Comparison of ENCODE assay signal across 21 cellular contexts in genomic region chr5:116542619-116543018, GRCh38. TPM values are rescaled to one million over a fixed set of nuclear protein-coding genes. Genes with fewer than 3 reads are reported as not detected.
"Had no signal": no experiment of that assay in that cellular context is flagged by ENCODE, and none has a peak within 500 bp of the region (broad histone marks: within the 10 kb centered on the region; RNA-seq: fewer than 3 reads in every experiment).

No MANE protein-coding gene starts in this region.

- ATAC-seq: activated CD4-positive, alpha-beta T cell treated with anti-CD3 and anti-CD28 coated beads for 36 hours; naive thymus-derived CD4-positive, alpha-beta T cell; T-cell had no signal

- DNase-seq: activated CD4-positive, alpha-beta memory T cell treated with anti-CD3 and anti-CD28 coated beads for 36 hours; activated CD4-positive, alpha-beta T cell treated with anti-CD3 and anti-CD28 coated beads for 36 hours; activated gamma-delta T cell; activated T-cell treated with anti-CD3 and anti-CD28 coated beads, Interleukin-2, amount 50 U/mL, for 48 hours; anterior cingulate cortex; effector memory CD4-positive, alpha-beta T cell; head of caudate nucleus; immature natural killer cell; naive thymus-derived CD4-positive, alpha-beta T cell; pancreas; stimulated activated CD4-positive, alpha-beta T cell treated with anti-CD3 and anti-CD28 coated beads, Interleukin-12 subunit alpha, Interleukin-12 subunit beta, amount 100 ng/mL, for 4 hours; stimulated activated CD4-positive, alpha-beta T cell treated with anti-CD3 and anti-CD28 coated beads, Interleukin-2, amount 100 ng/mL, for 24 hours; T-cell; T-helper 9 cell; thyroid gland; uterus; WERI-Rb-1 had no signal

- H3K9me3 ChIP-seq: pancreas, thyroid gland, uterus had no signal

- H3K4me3 ChIP-seq: lung, pancreas, thyroid gland, uterus had no signal

- H3K36me3 ChIP-seq: pancreas, thyroid gland, uterus, WERI-Rb-1 had no signal

- H3K36me3 Mint-ChIP-seq: T-cell had no signal

- H3K27me3 ChIP-seq: foreskin keratinocyte, pancreas, thyroid gland, uterus had no signal

- H3K27me3 Mint-ChIP-seq: activated CD4-positive, alpha-beta memory T cell treated with anti-CD3 and anti-CD28 coated beads for 36 hours; activated CD4-positive, alpha-beta T cell treated with anti-CD3 and anti-CD28 coated beads for 36 hours; activated naive CD8-positive, alpha-beta T cell; dendritic cell treated with granulocyte-macrophage colony-stimulating factor and Interleukin-4, amounts not matched to agents 40 ng/mL and 50 ng/mL, for 4 days had no signal

- H3K4me3 Mint-ChIP-seq: activated CD4-positive, alpha-beta memory T cell treated with anti-CD3 and anti-CD28 coated beads for 36 hours; activated CD4-positive, alpha-beta T cell treated with anti-CD3 and anti-CD28 coated beads for 36 hours; activated naive CD8-positive, alpha-beta T cell; dendritic cell treated with granulocyte-macrophage colony-stimulating factor and Interleukin-4, amounts not matched to agents 40 ng/mL and 50 ng/mL, for 4 days; immature natural killer cell; naive thymus-derived CD4-positive, alpha-beta T cell; T-cell had no signal

- H3K4me1 Mint-ChIP-seq: activated CD4-positive, alpha-beta T cell treated with anti-CD3 and anti-CD28 coated beads for 36 hours; immature natural killer cell; naive thymus-derived CD4-positive, alpha-beta T cell; T-cell had no signal

- H3K4me1 ChIP-seq: thyroid gland, uterus had no signal

- H3K27ac Mint-ChIP-seq: activated CD4-positive, alpha-beta memory T cell treated with anti-CD3 and anti-CD28 coated beads for 36 hours; activated CD4-positive, alpha-beta T cell treated with anti-CD3 and anti-CD28 coated beads for 36 hours; activated naive CD8-positive, alpha-beta T cell; dendritic cell treated with granulocyte-macrophage colony-stimulating factor and Interleukin-4, amounts not matched to agents 40 ng/mL and 50 ng/mL, for 4 days; immature natural killer cell; naive thymus-derived CD4-positive, alpha-beta T cell; T-cell had no signal

RNA-seq across cellular contexts. Expression of gene SEMA6A, which starts 32.0 kb away (rescaled TPM):
- total RNA-seq: activated CD4-positive, alpha-beta memory T cell treated with anti-CD3 and anti-CD28 coated beads for 36 hours; activated CD4-positive, alpha-beta T cell treated with anti-CD3 and anti-CD28 coated beads for 36 hours; naive thymus-derived CD4-positive, alpha-beta T cell had no signal
